ENCODE assay signal across 2 cellular contexts in genomic region chr17:74960739-74961342, GRCh38.
TF ChIP-seq lines count a peak whose summit lies in the region.

No MANE protein-coding gene starts in this region.

TF ChIP-seq in HCT116, 20 proteins besides CTCF, POLR2A, EP300 and RAD21:
- no peak for TF ChIP-seq EZH2 (IDR thresholded peaks at IDR 0.05)
- TF ChIP-seq MAX (IDR thresholded peaks at IDR 0.05) = peak; percentile 97
- no peak for TF ChIP-seq CEBPB (IDR thresholded peaks at IDR 0.05; ENCODE audit: low read depth)
- no peak for TF ChIP-seq ATF3 (IDR thresholded peaks at IDR 0.05)
- no peak for TF ChIP-seq ZBTB33 (IDR thresholded peaks at IDR 0.05; ENCODE audit: extremely low read depth, insufficient replicate concordance, low read length)
- peak; percentile 39 for TF ChIP-seq TCF7L2 (IDR thresholded peaks at IDR 0.05; ENCODE audit: borderline replicate concordance, extremely low read depth, insufficient read depth, insufficient read length)

TF ChIP-seq in K562, 482 proteins besides CTCF, POLR2A, EP300 and RAD21 (continues in another document):
- TF ChIP-seq ZBTB43 (CRISPR knock-in tag; IDR thresholded peaks at IDR 0.05) = 0 out of 2 replicates have a peak, but pooled peaks have one; percentile 68
- peak; percentile 59; the same call in 1 of the 2 replicates for TF ChIP-seq ATF6 (CRISPR knock-in tag; IDR thresholded peaks at IDR 0.05)
- no peak for TF ChIP-seq ZNF174 (CRISPR knock-in tag; IDR thresholded peaks at IDR 0.05)
- TF ChIP-seq ZNF124 (CRISPR knock-in tag; IDR thresholded peaks at IDR 0.05) = no peak
- 0 out of 2 replicates have a peak, but pooled peaks have one; percentile 9 for TF ChIP-seq MEF2A (IDR thresholded peaks at IDR 0.05; ENCODE audit: control insufficient read depth, low read depth, low read length)
- peak; percentile 75 for TF ChIP-seq MAZ (CRISPR knock-in tag; conservative IDR thresholded peaks at IDR 0.05 in 1 of 2, IDR thresholded peaks at IDR 0.05 in 1 of 2)
- TF ChIP-seq PML (IDR thresholded peaks at IDR 0.05; ENCODE audit: low read length) = no peak
- no peak for TF ChIP-seq MBD2 (IDR thresholded peaks at IDR 0.05; ENCODE audit: borderline replicate concordance, low read depth)
- no peak for TF ChIP-seq CEBPB (tag; IDR thresholded peaks at IDR 0.05)
- peak; percentile 69 for TF ChIP-seq ZNF511 (CRISPR knock-in tag; IDR thresholded peaks at IDR 0.05)
- peak; percentile 63 to 71; a peak in 2 of 4 replicates for TF ChIP-seq ARNT (IDR thresholded peaks at IDR 0.05)
- TF ChIP-seq RERE (CRISPR knock-in tag; IDR thresholded peaks at IDR 0.05; ENCODE audit: borderline replicate concordance) = no peak
- no peak for TF ChIP-seq GATA2 (CRISPR knock-in tag; IDR thresholded peaks at IDR 0.05)
- TF ChIP-seq CTCFL (IDR thresholded peaks at IDR 0.05; ENCODE audit: borderline replicate concordance, insufficient read depth, low read depth, low read length, poor library complexity, severe bottlenecking) = peak; percentile 43
- TF ChIP-seq NFXL1 (CRISPR knock-in tag; IDR thresholded peaks at IDR 0.05) = no peak
- TF ChIP-seq ZNF282 (CRISPR knock-in tag; IDR thresholded peaks at IDR 0.05) = no peak; the same call in 1 of the 2 replicates
- TF ChIP-seq E2F8 (IDR thresholded peaks at IDR 0.05; ENCODE audit: low read depth, partially characterized antibody) = peak; percentile 49
- TF ChIP-seq PHF8 (IDR thresholded peaks at IDR 0.05; ENCODE audit: borderline replicate concordance, low read length) = no peak
- TF ChIP-seq FOXA3 (CRISPR knock-in tag; conservative IDR thresholded peaks at IDR 0.05 in 1 of 2, IDR thresholded peaks at IDR 0.05 in 1 of 2) = peak in 1 of 2 experiments; percentile 37; a peak in 1 of 4 replicates
- peak; percentile 77 for TF ChIP-seq GABPB1 (CRISPR knock-in tag; IDR thresholded peaks at IDR 0.05)
- peak; percentile 81; the same call in 1 of the 2 replicates for TF ChIP-seq ZNF740 (CRISPR knock-in tag; IDR thresholded peaks at IDR 0.05)
- 0 out of 4 replicates have a peak, but pooled peaks of 1 of the 2 experiments have one; percentile 65 for TF ChIP-seq ZNF740 (tag; IDR thresholded peaks at IDR 0.05)
- TF ChIP-seq PRDM10 (IDR thresholded peaks at IDR 0.05; ENCODE audit: partially characterized antibody) = peak; percentile 21
- 0 out of 2 replicates have a peak, but pooled peaks have one; percentile 15 for TF ChIP-seq TRIM28 (IDR thresholded peaks at IDR 0.05)
- no peak for TF ChIP-seq SMAD1 (IDR thresholded peaks at IDR 0.05; ENCODE audit: low read depth, low read length, partially characterized antibody)
- TF ChIP-seq THRAP3 (IDR thresholded peaks at IDR 0.05; ENCODE audit: borderline replicate concordance) = no peak
- peak; percentile 32; the same call in 1 of the 2 replicates for TF ChIP-seq ATF3 (IDR thresholded peaks at IDR 0.05)
- TF ChIP-seq ATF3 (CRISPR knock-in tag; conservative IDR thresholded peaks at IDR 0.05) = no peak
- TF ChIP-seq FOXJ2 (tag; IDR thresholded peaks at IDR 0.05) = no peak
- TF ChIP-seq HMG20A (CRISPR knock-in tag; conservative IDR thresholded peaks at IDR 0.05) = no peak
- no peak for TF ChIP-seq HDAC8 (tag; IDR thresholded peaks at IDR 0.05)
- no peak for TF ChIP-seq HEY1 (CRISPR knock-in tag; IDR thresholded peaks at IDR 0.05; ENCODE audit: borderline replicate concordance)
- TF ChIP-seq ZNF24 (IDR thresholded peaks at IDR 0.05) = no peak
- no peak for TF ChIP-seq PTTG1 (tag; IDR thresholded peaks at IDR 0.05; ENCODE audit: low read depth)
- TF ChIP-seq SP1 (CRISPR knock-in tag; IDR thresholded peaks at IDR 0.05) = peak; percentile 83
- TF ChIP-seq ZC3H4 (CRISPR knock-in tag; IDR thresholded peaks at IDR 0.05; ENCODE audit: borderline replicate concordance) = no peak
- TF ChIP-seq NR2C2 (CRISPR knock-in tag; IDR thresholded peaks at IDR 0.05) = peak; percentile 61; the same call in 1 of the 2 replicates
- no peak for TF ChIP-seq NR2C2 (tag; IDR thresholded peaks at IDR 0.05)
- peak; percentile 63; the same call in 1 of the 2 replicates for TF ChIP-seq SREBF1 (IDR thresholded peaks at IDR 0.05; ENCODE audit: borderline replicate concordance, low read depth, low read length)
- TF ChIP-seq ILK (tag; IDR thresholded peaks at IDR 0.05; ENCODE audit: borderline replicate concordance, low read depth) = no peak
